In the genomic region with DNA sequence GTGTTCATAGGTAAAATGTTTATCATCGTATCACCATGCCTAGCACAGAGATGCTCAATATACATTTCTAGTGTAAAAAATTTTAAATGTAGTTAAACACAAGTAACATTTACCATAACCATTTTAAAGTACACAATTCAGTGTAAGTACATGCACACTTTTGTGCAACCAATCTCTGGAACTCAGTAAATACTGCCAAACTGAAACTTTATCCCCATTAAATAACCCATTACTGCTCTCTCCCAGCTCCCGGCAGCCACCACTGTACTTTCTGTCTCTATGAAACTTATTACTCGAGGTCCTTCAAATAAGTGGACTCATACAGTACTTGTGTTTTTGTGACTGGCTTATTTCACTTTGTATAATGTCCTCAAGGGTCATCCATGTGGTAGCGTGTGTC, we compare ENCODE assay signal across 3 cellular contexts.
TF ChIP-seq lines count a peak whose summit lies in the region.

No MANE protein-coding gene starts in this region.

TF ChIP-seq in SK-N-SH treated with all-trans-retinoic acid at 6 μM for 48 hours, 23 proteins besides CTCF, POLR2A, EP300 and RAD21:
- TF ChIP-seq, protein P1, sequence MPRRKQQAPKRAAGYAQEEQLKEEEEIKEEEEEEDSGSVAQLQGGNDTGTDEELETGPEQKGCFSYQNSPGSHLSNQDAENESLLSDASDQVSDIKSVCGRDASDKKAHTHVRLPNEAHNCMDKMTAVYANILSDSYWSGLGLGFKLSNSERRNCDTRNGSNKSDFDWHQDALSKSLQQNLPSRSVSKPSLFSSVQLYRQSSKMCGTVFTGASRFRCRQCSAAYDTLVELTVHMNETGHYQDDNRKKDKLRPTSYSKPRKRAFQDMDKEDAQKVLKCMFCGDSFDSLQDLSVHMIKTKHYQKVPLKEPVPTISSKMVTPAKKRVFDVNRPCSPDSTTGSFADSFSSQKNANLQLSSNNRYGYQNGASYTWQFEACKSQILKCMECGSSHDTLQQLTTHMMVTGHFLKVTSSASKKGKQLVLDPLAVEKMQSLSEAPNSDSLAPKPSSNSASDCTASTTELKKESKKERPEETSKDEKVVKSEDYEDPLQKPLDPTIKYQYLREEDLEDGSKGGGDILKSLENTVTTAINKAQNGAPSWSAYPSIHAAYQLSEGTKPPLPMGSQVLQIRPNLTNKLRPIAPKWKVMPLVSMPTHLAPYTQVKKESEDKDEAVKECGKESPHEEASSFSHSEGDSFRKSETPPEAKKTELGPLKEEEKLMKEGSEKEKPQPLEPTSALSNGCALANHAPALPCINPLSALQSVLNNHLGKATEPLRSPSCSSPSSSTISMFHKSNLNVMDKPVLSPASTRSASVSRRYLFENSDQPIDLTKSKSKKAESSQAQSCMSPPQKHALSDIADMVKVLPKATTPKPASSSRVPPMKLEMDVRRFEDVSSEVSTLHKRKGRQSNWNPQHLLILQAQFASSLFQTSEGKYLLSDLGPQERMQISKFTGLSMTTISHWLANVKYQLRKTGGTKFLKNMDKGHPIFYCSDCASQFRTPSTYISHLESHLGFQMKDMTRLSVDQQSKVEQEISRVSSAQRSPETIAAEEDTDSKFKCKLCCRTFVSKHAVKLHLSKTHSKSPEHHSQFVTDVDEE (CRISPR knock-in tag; IDR thresholded peaks at IDR 0.05), result no peak
- TF ChIP-seq TOX (CRISPR knock-in tag; IDR thresholded peaks at IDR 0.05; ENCODE audit: borderline replicate concordance), result no peak
- no peak for TF ChIP-seq RARB (CRISPR knock-in tag; IDR thresholded peaks at IDR 0.05)
- no peak for TF ChIP-seq CSDC2 (CRISPR knock-in tag; IDR thresholded peaks at IDR 0.05)
- TF ChIP-seq ZC3H10 (CRISPR knock-in tag; IDR thresholded peaks at IDR 0.05), result no peak
- TF ChIP-seq OSR1 (CRISPR knock-in tag; IDR thresholded peaks at IDR 0.05), result no peak
- TF ChIP-seq ZFP3 (CRISPR knock-in tag; IDR thresholded peaks at IDR 0.05), result no peak
- no peak for TF ChIP-seq SNAI2 (CRISPR knock-in tag; IDR thresholded peaks at IDR 0.05)
- TF ChIP-seq ESRRG (CRISPR knock-in tag; IDR thresholded peaks at IDR 0.05), result no peak
- no peak for TF ChIP-seq ZNF565 (CRISPR knock-in tag; conservative IDR thresholded peaks at IDR 0.05; ENCODE audit: low read depth)
- no peak for TF ChIP-seq BACH2 (CRISPR knock-in tag; IDR thresholded peaks at IDR 0.05; ENCODE audit: borderline replicate concordance)
- TF ChIP-seq ARNTL (CRISPR knock-in tag; IDR thresholded peaks at IDR 0.05; ENCODE audit: borderline replicate concordance, low read depth), result no peak

TF ChIP-seq in SK-N-SH, 30 proteins besides CTCF, POLR2A, EP300 and RAD21 (continued from another document):
- no peak for TF ChIP-seq NRF1 (IDR thresholded peaks at IDR 0.05; ENCODE audit: low read depth, low read length)
- TF ChIP-seq, protein P2, sequence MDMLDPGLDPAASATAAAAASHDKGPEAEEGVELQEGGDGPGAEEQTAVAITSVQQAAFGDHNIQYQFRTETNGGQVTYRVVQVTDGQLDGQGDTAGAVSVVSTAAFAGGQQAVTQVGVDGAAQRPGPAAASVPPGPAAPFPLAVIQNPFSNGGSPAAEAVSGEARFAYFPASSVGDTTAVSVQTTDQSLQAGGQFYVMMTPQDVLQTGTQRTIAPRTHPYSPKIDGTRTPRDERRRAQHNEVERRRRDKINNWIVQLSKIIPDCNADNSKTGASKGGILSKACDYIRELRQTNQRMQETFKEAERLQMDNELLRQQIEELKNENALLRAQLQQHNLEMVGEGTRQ (IDR thresholded peaks at IDR 0.05; ENCODE audit: borderline replicate concordance, low read depth, low read length), result no peak
- TF ChIP-seq ELF1 (IDR thresholded peaks at IDR 0.05), result no peak
- no peak for TF ChIP-seq FOSL2 (IDR thresholded peaks at IDR 0.05; ENCODE audit: borderline replicate concordance, low read depth)
- no peak for TF ChIP-seq NFIC (IDR thresholded peaks at IDR 0.05; ENCODE audit: borderline replicate concordance)
- TF ChIP-seq GABPA (IDR thresholded peaks at IDR 0.05; ENCODE audit: low read depth), result no peak
- no peak for TF ChIP-seq FOXJ3 (CRISPR knock-in tag; IDR thresholded peaks at IDR 0.05)
- no peak for TF ChIP-seq YY1 (IDR thresholded peaks at IDR 0.05; ENCODE audit: low read depth)
- TF ChIP-seq RCOR1 (IDR thresholded peaks at IDR 0.05; ENCODE audit: low read length), result no peak
- TF ChIP-seq, protein P3, sequence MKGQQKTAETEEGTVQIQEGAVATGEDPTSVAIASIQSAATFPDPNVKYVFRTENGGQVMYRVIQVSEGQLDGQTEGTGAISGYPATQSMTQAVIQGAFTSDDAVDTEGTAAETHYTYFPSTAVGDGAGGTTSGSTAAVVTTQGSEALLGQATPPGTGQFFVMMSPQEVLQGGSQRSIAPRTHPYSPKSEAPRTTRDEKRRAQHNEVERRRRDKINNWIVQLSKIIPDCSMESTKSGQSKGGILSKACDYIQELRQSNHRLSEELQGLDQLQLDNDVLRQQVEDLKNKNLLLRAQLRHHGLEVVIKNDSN (IDR thresholded peaks at IDR 0.05; ENCODE audit: borderline replicate concordance, low read depth), result no peak
- no peak for TF ChIP-seq TCF12 (IDR thresholded peaks at IDR 0.05)
- TF ChIP-seq, protein P4, sequence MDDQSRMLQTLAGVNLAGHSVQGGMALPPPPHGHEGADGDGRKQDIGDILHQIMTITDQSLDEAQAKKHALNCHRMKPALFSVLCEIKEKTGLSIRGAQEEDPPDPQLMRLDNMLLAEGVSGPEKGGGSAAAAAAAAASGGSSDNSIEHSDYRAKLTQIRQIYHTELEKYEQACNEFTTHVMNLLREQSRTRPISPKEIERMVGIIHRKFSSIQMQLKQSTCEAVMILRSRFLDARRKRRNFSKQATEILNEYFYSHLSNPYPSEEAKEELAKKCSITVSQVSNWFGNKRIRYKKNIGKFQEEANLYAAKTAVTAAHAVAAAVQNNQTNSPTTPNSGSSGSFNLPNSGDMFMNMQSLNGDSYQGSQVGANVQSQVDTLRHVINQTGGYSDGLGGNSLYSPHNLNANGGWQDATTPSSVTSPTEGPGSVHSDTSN (IDR thresholded peaks at IDR 0.05), result no peak
- no peak for TF ChIP-seq POLR2AphosphoS5 (IDR thresholded peaks at IDR 0.05; ENCODE audit: low read depth, low read length)

TF ChIP-seq in GM23338, 12 proteins besides CTCF, POLR2A, EP300 and RAD21 (continued from another document):
- TF ChIP-seq, protein P5, sequence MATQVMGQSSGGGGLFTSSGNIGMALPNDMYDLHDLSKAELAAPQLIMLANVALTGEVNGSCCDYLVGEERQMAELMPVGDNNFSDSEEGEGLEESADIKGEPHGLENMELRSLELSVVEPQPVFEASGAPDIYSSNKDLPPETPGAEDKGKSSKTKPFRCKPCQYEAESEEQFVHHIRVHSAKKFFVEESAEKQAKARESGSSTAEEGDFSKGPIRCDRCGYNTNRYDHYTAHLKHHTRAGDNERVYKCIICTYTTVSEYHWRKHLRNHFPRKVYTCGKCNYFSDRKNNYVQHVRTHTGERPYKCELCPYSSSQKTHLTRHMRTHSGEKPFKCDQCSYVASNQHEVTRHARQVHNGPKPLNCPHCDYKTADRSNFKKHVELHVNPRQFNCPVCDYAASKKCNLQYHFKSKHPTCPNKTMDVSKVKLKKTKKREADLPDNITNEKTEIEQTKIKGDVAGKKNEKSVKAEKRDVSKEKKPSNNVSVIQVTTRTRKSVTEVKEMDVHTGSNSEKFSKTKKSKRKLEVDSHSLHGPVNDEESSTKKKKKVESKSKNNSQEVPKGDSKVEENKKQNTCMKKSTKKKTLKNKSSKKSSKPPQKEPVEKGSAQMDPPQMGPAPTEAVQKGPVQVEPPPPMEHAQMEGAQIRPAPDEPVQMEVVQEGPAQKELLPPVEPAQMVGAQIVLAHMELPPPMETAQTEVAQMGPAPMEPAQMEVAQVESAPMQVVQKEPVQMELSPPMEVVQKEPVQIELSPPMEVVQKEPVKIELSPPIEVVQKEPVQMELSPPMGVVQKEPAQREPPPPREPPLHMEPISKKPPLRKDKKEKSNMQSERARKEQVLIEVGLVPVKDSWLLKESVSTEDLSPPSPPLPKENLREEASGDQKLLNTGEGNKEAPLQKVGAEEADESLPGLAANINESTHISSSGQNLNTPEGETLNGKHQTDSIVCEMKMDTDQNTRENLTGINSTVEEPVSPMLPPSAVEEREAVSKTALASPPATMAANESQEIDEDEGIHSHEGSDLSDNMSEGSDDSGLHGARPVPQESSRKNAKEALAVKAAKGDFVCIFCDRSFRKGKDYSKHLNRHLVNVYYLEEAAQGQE (IDR thresholded peaks at IDR 0.05; ENCODE audit: unreplicated experiment), result no peak
- no peak for TF ChIP-seq EZH2phosphoT487 (IDR thresholded peaks at IDR 0.05; ENCODE audit: unreplicated experiment)
- TF ChIP-seq CREB1 (CRISPR knock-in tag; IDR thresholded peaks at IDR 0.05; ENCODE audit: low read depth), result no peak
- no peak for TF ChIP-seq JUNB (IDR thresholded peaks at IDR 0.05; ENCODE audit: unreplicated experiment)
- no peak for TF ChIP-seq STAT1 (IDR thresholded peaks at IDR 0.05; ENCODE audit: unreplicated experiment)
- TF ChIP-seq, protein P6, sequence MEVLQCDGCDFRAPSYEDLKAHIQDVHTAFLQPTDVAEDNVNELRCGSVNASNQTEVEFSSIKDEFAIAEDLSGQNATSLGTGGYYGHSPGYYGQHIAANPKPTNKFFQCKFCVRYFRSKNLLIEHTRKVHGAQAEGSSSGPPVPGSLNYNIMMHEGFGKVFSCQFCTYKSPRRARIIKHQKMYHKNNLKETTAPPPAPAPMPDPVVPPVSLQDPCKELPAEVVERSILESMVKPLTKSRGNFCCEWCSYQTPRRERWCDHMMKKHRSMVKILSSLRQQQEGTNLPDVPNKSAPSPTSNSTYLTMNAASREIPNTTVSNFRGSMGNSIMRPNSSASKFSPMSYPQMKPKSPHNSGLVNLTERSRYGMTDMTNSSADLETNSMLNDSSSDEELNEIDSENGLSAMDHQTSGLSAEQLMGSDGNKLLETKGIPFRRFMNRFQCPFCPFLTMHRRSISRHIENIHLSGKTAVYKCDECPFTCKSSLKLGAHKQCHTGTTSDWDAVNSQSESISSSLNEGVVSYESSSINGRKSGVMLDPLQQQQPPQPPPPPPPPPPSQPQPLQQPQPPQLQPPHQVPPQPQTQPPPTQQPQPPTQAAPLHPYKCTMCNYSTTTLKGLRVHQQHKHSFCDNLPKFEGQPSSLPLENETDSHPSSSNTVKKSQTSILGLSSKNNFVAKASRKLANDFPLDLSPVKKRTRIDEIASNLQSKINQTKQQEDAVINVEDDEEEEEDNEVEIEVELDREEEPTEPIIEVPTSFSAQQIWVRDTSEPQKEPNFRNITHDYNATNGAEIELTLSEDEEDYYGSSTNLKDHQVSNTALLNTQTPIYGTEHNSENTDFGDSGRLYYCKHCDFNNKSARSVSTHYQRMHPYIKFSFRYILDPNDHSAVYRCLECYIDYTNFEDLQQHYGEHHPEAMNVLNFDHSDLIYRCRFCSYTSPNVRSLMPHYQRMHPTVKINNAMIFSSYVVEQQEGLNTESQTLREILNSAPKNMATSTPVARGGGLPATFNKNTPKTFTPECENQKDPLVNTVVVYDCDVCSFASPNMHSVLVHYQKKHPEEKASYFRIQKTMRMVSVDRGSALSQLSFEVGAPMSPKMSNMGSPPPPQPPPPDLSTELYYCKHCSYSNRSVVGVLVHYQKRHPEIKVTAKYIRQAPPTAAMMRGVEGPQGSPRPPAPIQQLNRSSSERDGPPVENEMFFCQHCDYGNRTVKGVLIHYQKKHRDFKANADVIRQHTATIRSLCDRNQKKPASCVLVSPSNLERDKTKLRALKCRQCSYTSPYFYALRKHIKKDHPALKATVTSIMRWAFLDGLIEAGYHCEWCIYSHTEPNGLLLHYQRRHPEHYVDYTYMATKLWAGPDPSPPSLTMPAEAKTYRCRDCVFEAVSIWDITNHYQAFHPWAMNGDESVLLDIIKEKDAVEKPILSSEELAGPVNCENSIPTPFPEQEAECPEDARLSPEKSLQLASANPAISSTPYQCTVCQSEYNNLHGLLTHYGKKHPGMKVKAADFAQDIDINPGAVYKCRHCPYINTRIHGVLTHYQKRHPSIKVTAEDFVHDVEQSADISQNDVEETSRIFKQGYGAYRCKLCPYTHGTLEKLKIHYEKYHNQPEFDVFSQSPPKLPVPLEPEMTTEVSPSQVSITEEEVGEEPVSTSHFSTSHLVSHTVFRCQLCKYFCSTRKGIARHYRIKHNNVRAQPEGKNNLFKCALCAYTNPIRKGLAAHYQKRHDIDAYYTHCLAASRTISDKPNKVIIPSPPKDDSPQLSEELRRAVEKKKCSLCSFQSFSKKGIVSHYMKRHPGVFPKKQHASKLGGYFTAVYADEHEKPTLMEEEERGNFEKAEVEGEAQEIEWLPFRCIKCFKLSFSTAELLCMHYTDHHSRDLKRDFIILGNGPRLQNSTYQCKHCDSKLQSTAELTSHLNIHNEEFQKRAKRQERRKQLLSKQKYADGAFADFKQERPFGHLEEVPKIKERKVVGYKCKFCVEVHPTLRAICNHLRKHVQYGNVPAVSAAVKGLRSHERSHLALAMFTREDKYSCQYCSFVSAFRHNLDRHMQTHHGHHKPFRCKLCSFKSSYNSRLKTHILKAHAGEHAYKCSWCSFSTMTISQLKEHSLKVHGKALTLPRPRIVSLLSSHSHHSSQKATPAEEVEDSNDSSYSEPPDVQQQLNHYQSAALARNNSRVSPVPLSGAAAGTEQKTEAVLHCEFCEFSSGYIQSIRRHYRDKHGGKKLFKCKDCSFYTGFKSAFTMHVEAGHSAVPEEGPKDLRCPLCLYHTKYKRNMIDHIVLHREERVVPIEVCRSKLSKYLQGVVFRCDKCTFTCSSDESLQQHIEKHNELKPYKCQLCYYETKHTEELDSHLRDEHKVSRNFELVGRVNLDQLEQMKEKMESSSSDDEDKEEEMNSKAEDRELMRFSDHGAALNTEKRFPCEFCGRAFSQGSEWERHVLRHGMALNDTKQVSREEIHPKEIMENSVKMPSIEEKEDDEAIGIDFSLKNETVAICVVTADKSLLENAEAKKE (CRISPR knock-in tag; IDR thresholded peaks at IDR 0.05), result no peak
- TF ChIP-seq POLR2AphosphoS5 (IDR thresholded peaks at IDR 0.05; ENCODE audit: low read depth), result no peak
- TF ChIP-seq NANOG (IDR thresholded peaks at IDR 0.05; ENCODE audit: borderline replicate concordance), result no peak
- no peak for TF ChIP-seq EZH2 (IDR thresholded peaks at IDR 0.05; ENCODE audit: low read depth, unreplicated experiment)
- TF ChIP-seq, protein P7, sequence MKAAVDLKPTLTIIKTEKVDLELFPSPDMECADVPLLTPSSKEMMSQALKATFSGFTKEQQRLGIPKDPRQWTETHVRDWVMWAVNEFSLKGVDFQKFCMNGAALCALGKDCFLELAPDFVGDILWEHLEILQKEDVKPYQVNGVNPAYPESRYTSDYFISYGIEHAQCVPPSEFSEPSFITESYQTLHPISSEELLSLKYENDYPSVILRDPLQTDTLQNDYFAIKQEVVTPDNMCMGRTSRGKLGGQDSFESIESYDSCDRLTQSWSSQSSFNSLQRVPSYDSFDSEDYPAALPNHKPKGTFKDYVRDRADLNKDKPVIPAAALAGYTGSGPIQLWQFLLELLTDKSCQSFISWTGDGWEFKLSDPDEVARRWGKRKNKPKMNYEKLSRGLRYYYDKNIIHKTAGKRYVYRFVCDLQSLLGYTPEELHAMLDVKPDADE (IDR thresholded peaks at IDR 0.05), result no peak
TF ChIP-seq in GM23338: peak in this region for 0.
